8 cellular contexts compared by ENCODE assay signal in genomic region chr7:36153571-36154097, GRCh38. TPM values are rescaled to one million over a fixed set of nuclear protein-coding genes. Genes with fewer than 3 reads are reported as not detected.
DNase-seq lines count a peak whose midpoint lies in the region; ATAC-seq and TF ChIP-seq lines count a peak whose summit lies in the region.

No MANE protein-coding gene starts in this region.

- no peaks in the 10 kb centered on the region for H3K79me2 ChIP-seq in KMS-11 (ENCODE audit: insufficient read depth, low read depth)
- H3K79me2 ChIP-seq in hepatocyte = peaks cover 47% of the 10 kb centered on the region

- peak overlapping the region; percentile 49 for H3K9ac ChIP-seq in KMS-11
- H3K9ac ChIP-seq in skeletal muscle tissue (ENCODE audit: low read depth in 1 of 3, low read length in 3 of 3) = peak overlapping the region; percentile 92 to 97 (median 94)

- H3K27ac ChIP-seq in C4-2B (peak overlapping the region; percentile 87), KMS-11 (no peak overlapping the region), hepatocyte (peak overlapping the region; percentile 77), skeletal muscle tissue (ENCODE audit: low read depth, low read length) (peak overlapping the region; percentile 93)

- no peak overlapping the region for H3K4me3 ChIP-seq in KMS-11 (IDR thresholded peaks at IDR 0.05; ENCODE audit: insufficient read depth, low read depth, low read length)
- H3K4me3 ChIP-seq in hepatocyte = peak overlapping the region; percentile 90
- peak overlapping the region; percentile 84 to 90 (median 86) for H3K4me3 ChIP-seq in skeletal muscle tissue (ENCODE audit: low read length in 3 of 3)

- H3K36me3 Mint-ChIP-seq in activated naive CD8-positive, alpha-beta T cell = no peaks in the 10 kb centered on the region

- H3K9me3 Mint-ChIP-seq in activated naive CD8-positive, alpha-beta T cell (ENCODE audit: low read depth) = no peaks in the 10 kb centered on the region

- peak overlapping the region; percentile 83 for H3K4me3 Mint-ChIP-seq in activated naive CD8-positive, alpha-beta T cell

- H3K4me1 ChIP-seq in KMS-11 (ENCODE audit: low read depth, poor library complexity, severe bottlenecking) (peaks cover 6% of the 10 kb centered on the region), hepatocyte (ENCODE audit: insufficient read depth) (peaks cover 35% of the 10 kb centered on the region), skeletal muscle tissue (ENCODE audit: control insufficient read depth in 3 of 3, insufficient read depth in 3 of 3, low read length in 3 of 3) (peaks cover 50 to 56% (median 51%) of the 10 kb centered on the region in 3 donors)

- no peak overlapping the region for H3K27ac Mint-ChIP-seq in activated naive CD8-positive, alpha-beta T cell

- no peak for DNase-seq in hepatocyte (ENCODE audit: low spot score)
- no peak for DNase-seq in NCI-H226
- no peak for DNase-seq in NCI-H187 (lab: John Stamatoyannopoulos, UW)

- H3K9me3 ChIP-seq in hepatocyte (ENCODE audit: low read depth) = no peaks in the 10 kb centered on the region
- H3K9me3 ChIP-seq in skeletal muscle tissue (ENCODE audit: control insufficient read depth in 3 of 3, low read length in 3 of 3) = peaks cover 0 to 2% (median under 1%) of the 10 kb centered on the region in 3 donors

- no peak for TF ChIP-seq CTCF in C4-2B (conservative IDR thresholded peaks at IDR 0.05)
- TF ChIP-seq CTCF in KMS-11 (conservative IDR thresholded peaks at IDR 0.05; ENCODE audit: low read depth, low read length) = no peak
- no peak for TF ChIP-seq CTCF in hepatocyte (IDR thresholded peaks at IDR 0.05; ENCODE audit: poor library complexity)

- H3K36me3 ChIP-seq in KMS-11 (ENCODE audit: insufficient read depth) (no peaks in the 10 kb centered on the region), hepatocyte (replicated peaks; ENCODE audit: insufficient read depth, low read depth) (no peaks in the 10 kb centered on the region), skeletal muscle tissue (ENCODE audit: control insufficient read depth in 3 of 3, insufficient read depth in 3 of 3, low read length in 3 of 3) (peaks cover 10 to 16% (median 11%) of the 10 kb centered on the region in 3 donors)

- no peaks in the 10 kb centered on the region for H3K27me3 Mint-ChIP-seq in activated naive CD8-positive, alpha-beta T cell

- peak overlapping the region; percentile 95 for H2AFZ ChIP-seq in KMS-11 (ENCODE audit: low read depth)
- H2AFZ ChIP-seq in hepatocyte = peak overlapping the region; percentile 77

- no peaks in the 10 kb centered on the region for H3K9me2 ChIP-seq in hepatocyte (replicated peaks; ENCODE audit: insufficient read depth)

- H4K20me1 ChIP-seq in KMS-11 (ENCODE audit: insufficient read depth) (no peaks in the 10 kb centered on the region), hepatocyte (ENCODE audit: insufficient read depth, poor library complexity, severe bottlenecking) (no peaks in the 10 kb centered on the region)

- peak overlapping the region; percentile 77 for H3K4me2 ChIP-seq in KMS-11
- H3K4me2 ChIP-seq in hepatocyte = peak overlapping the region; percentile 95

- H3K4me1 Mint-ChIP-seq in activated naive CD8-positive, alpha-beta T cell (ENCODE audit: low read depth) = peaks cover 27% of the 10 kb centered on the region

- WGBS in hepatocyte (ENCODE audit: low lambda C conversion rate, missing lambda C conversion rate) = 8% methylated on average over 30 of the region's 32 CpGs

- no peaks in the 10 kb centered on the region for H3K27me3 ChIP-seq in KMS-11 (ENCODE audit: insufficient read depth, low read depth)
- no peaks in the 10 kb centered on the region for H3K27me3 ChIP-seq in hepatocyte
- no peaks in the 10 kb centered on the region for H3K27me3 ChIP-seq in skeletal muscle tissue (ENCODE audit: control insufficient read depth in 3 of 3, insufficient read depth in 3 of 3, low read length in 3 of 3)

- ATAC-seq in GM21447 (IDR thresholded peaks at IDR 0.05; ENCODE audit: unreplicated experiment) = peak; percentile 8

RNA-seq across cellular contexts. Expression of gene EEPD1, which starts 0.6 kb away (rescaled TPM):
- 7.7 and 8.8 TPM in 2 replicates for total RNA-seq in hepatocyte
- 13.5 and 14.2 TPM in 2 replicates for polyA plus RNA-seq in hepatocyte
- 12.5 TPM for total RNA-seq in skeletal muscle tissue
